In the genomic region with DNA sequence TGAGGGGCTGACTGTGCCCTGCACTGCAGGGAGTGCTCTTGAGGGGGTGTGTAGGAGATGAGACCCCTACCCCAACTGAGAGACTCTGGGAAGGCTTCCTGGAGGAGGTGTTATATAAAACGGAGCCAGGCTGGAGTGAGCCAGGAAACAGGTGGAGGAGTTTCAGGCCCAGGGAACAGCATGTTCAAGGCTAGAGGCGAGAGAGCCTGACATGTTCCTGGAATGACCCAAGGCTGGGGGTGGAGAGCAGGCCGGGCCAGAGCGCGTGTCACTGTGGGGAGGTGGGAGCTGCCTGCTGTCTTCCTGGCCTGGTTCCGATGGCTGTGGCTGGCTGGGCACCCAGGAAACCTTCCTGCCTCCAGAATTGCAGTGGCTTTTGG, we compare ENCODE assay signal across 10 cellular contexts. TPM values are rescaled to one million over a fixed set of nuclear protein-coding genes. Genes with fewer than 3 reads are reported as not detected.
A peak's percentile ranks its signal among the peaks of the same experiment; 100 is the strongest.
DNase-seq lines count a peak whose midpoint lies in the region; ATAC-seq, FAIRE-seq and TF ChIP-seq lines count a peak whose summit lies in the region.
"Had no signal": no experiment of that assay in that cellular context is flagged by ENCODE, and none has a peak within 500 bp of the region (broad histone marks: within the 10 kb centered on the region; RNA-seq: fewer than 3 reads in every experiment).

No MANE protein-coding gene starts in this region.

- POLR2A ChIA-PET in AG04450 (lab: Yijun Ruan, JAX), result no interaction called here
- POLR2A ChIA-PET in WTC11 (lab: Charles Lee), result interaction anchor here (0.6 kb wide), 1 partner anchor 25 kb away, joined by 3 read pairs; no protein-coding TSS in a partner anchor
- POLR2A ChIA-PET in naive thymus-derived CD8-positive, alpha-beta T cell (lab: Charles Lee), result no interaction called here
- POLR2A ChIA-PET in HEK293T (lab: Yijun Ruan, JAX), result no interaction called here

- H3K4me1 Mint-ChIP-seq in WTC11 (no peaks in the 10 kb centered on the region), glutamatergic neuron (ENCODE audit: low read depth, unreplicated experiment) (peaks cover 21% of the 10 kb centered on the region)
- peaks cover 5 to 29% (median 14%) of the 10 kb centered on the region in 4 donors for H3K4me1 Mint-ChIP-seq in naive thymus-derived CD8-positive, alpha-beta T cell

- H3K36me3 Mint-ChIP-seq in WTC11 (no peaks in the 10 kb centered on the region), glutamatergic neuron (ENCODE audit: unreplicated experiment) (no peaks in the 10 kb centered on the region)
- no peaks in the 10 kb centered on the region for H3K36me3 Mint-ChIP-seq in naive thymus-derived CD8-positive, alpha-beta T cell
- H3K36me3 Mint-ChIP-seq: activated naive CD4-positive, alpha-beta T cell treated with anti-CD3 and anti-CD28 coated beads, Interleukin-2, amount 50 U/mL, for 72 hours had no signal

- ATAC-seq in WTC11, result no peak
- ATAC-seq in naive thymus-derived CD8-positive, alpha-beta T cell, result no peak
- ATAC-seq: activated naive CD4-positive, alpha-beta T cell treated with anti-CD3 and anti-CD28 coated beads, Interleukin-2, amount 50 U/mL, for 72 hours had no signal

- H3K79me2 ChIP-seq in osteoblast (ENCODE audit: insufficient read depth, low read length), result peaks cover 98% of the 10 kb centered on the region

- TF ChIP-seq CTCF in AG04450 (IDR thresholded peaks at IDR 0.05; ENCODE audit: low read depth, low read length), result no peak
- no peak for TF ChIP-seq CTCF in WTC11 (IDR thresholded peaks at IDR 0.05)
- no peak for TF ChIP-seq CTCF in glutamatergic neuron (IDR thresholded peaks at IDR 0.05; ENCODE audit: partially characterized antibody, unreplicated experiment)
- no peak for TF ChIP-seq CTCF in osteoblast (IDR thresholded peaks at IDR 0.05; ENCODE audit: extremely low read depth, low read depth, low read length)

- no peak for DNase-seq in AG04450 (ENCODE audit: low read depth, low spot score)
- DNase-seq in WTC11 (ENCODE audit: low spot score), result no peak
- DNase-seq in glutamatergic neuron, result no peak
- DNase-seq in osteoblast (ENCODE audit: insufficient read length, low spot score, missing footprints), result no peak
- DNase-seq in GM19239 (ENCODE audit: insufficient read length, low spot score), result no peak
- DNase-seq in naive thymus-derived CD8-positive, alpha-beta T cell, result no peak
- DNase-seq in SIG-M5 (lab: John Stamatoyannopoulos, UW), result no peak
- no peak for DNase-seq in HEK293T (ENCODE audit: extremely low spot score)
- DNase-seq: AML-193 had no signal

- H3K27ac Mint-ChIP-seq in WTC11, result peak overlapping the region; percentile 90
- peak overlapping the region; percentile 84 for H3K27ac Mint-ChIP-seq in glutamatergic neuron (ENCODE audit: unreplicated experiment)
- peak overlapping the region in 1 of 10 donors; percentile 52 for H3K27ac Mint-ChIP-seq in naive thymus-derived CD8-positive, alpha-beta T cell
- H3K27ac Mint-ChIP-seq: activated naive CD4-positive, alpha-beta T cell treated with anti-CD3 and anti-CD28 coated beads, Interleukin-2, amount 50 U/mL, for 72 hours had no signal

- H3K27me3 ChIP-seq in AG04450 (ENCODE audit: control insufficient read depth, insufficient read depth, low read length), result no peaks in the 10 kb centered on the region
- no peaks in the 10 kb centered on the region for H3K27me3 ChIP-seq in osteoblast (ENCODE audit: insufficient read depth, low read length)

- H3K9me3 ChIP-seq in AG04450 (ENCODE audit: control insufficient read depth, insufficient read depth, low read length) (no peaks in the 10 kb centered on the region; the same call in 1 of the 2 replicates), osteoblast (ENCODE audit: low read depth, low read length) (no peaks in the 10 kb centered on the region)

- H3K4me3 ChIP-seq in AG04450 (ENCODE audit: low read depth, low read length), result no peak overlapping the region
- H3K4me3 ChIP-seq in osteoblast (ENCODE audit: insufficient read depth, low read length), result no peak overlapping the region

- H4K20me1 ChIP-seq in osteoblast (ENCODE audit: insufficient read depth, low read length), result peaks cover 90% of the 10 kb centered on the region

- CTCF ChIA-PET in AG04450 (lab: Charles Lee), result no interaction called here
- CTCF ChIA-PET in WTC11 (lab: Charles Lee), result no interaction called here
- CTCF ChIA-PET in HEK293T (lab: Yijun Ruan, JAX), result no interaction called here

- H3K27ac ChIP-seq in AG04450 (ENCODE audit: low read depth, low read length) (peak overlapping the region; percentile 21), osteoblast (ENCODE audit: low read depth, low read length) (peak overlapping the region; percentile 45)

- H3K9me3 Mint-ChIP-seq in WTC11, result no peaks in the 10 kb centered on the region
- H3K9me3 Mint-ChIP-seq in glutamatergic neuron (ENCODE audit: unreplicated experiment), result peaks cover 3% of the 10 kb centered on the region
- no peaks in the 10 kb centered on the region for H3K9me3 Mint-ChIP-seq in naive thymus-derived CD8-positive, alpha-beta T cell
- H3K9me3 Mint-ChIP-seq: activated naive CD4-positive, alpha-beta T cell treated with anti-CD3 and anti-CD28 coated beads, Interleukin-2, amount 50 U/mL, for 72 hours had no signal

- H3K4me3 Mint-ChIP-seq in WTC11 (no peak overlapping the region), glutamatergic neuron (ENCODE audit: unreplicated experiment) (no peak overlapping the region)
- peak overlapping the region in 1 of 10 donors; percentile 63 for H3K4me3 Mint-ChIP-seq in naive thymus-derived CD8-positive, alpha-beta T cell

- H3K4me2 ChIP-seq in osteoblast (ENCODE audit: insufficient read depth, low read length), result no peak overlapping the region

- H3K4me1 ChIP-seq in osteoblast (ENCODE audit: insufficient read depth, low read length), result peaks cover 38% of the 10 kb centered on the region

- FAIRE-seq in GM19239 (lab: Jason Lieb, UNC), result no peak

- H3K27me3 Mint-ChIP-seq in WTC11 (ENCODE audit: low read depth) (no peaks in the 10 kb centered on the region), glutamatergic neuron (ENCODE audit: unreplicated experiment) (peaks cover 4% of the 10 kb centered on the region)
- H3K27me3 Mint-ChIP-seq in naive thymus-derived CD8-positive, alpha-beta T cell, result no peaks in the 10 kb centered on the region

- H3K36me3 ChIP-seq in osteoblast (ENCODE audit: insufficient read depth, low read length), result no peaks in the 10 kb centered on the region

- no peak overlapping the region for H2AFZ ChIP-seq in osteoblast (ENCODE audit: low read length)

TF ChIP-seq in WTC11, 78 proteins besides CTCF, POLR2A, EP300 and RAD21 (continues in another document):
- TF ChIP-seq GTF2I (CRISPR knock-in tag; conservative IDR thresholded peaks at IDR 0.05) (no peak), STAT6 (CRISPR knock-in tag; conservative IDR thresholded peaks at IDR 0.05; ENCODE audit: low read depth) (no peak), ZBTB21 (CRISPR knock-in tag; IDR thresholded peaks at IDR 0.05; ENCODE audit: borderline replicate concordance) (no peak), ETV6 (CRISPR knock-in tag; IDR thresholded peaks at IDR 0.05) (no peak), ZNF423 (CRISPR knock-in tag; IDR thresholded peaks at IDR 0.05) (no peak)

TF ChIP-seq in HEK293T, 16 proteins besides CTCF, POLR2A, EP300 and RAD21:
- no peak for TF ChIP-seq L3MBTL2 (conservative IDR thresholded peaks at IDR 0.05)
- no peak for TF ChIP-seq FOXA1 (IDR thresholded peaks at IDR 0.05)
- TF ChIP-seq ZNF384 (IDR thresholded peaks at IDR 0.05), result no peak
- no peak for TF ChIP-seq FOXM1 (IDR thresholded peaks at IDR 0.05; ENCODE audit: borderline replicate concordance)
- no peak for TF ChIP-seq BHLHE40 (IDR thresholded peaks at IDR 0.05; ENCODE audit: borderline replicate concordance)
- no peak for TF ChIP-seq NFRKB (IDR thresholded peaks at IDR 0.05)
- no peak for TF ChIP-seq LEF1 (IDR thresholded peaks at IDR 0.05; ENCODE audit: borderline replicate concordance)
- no peak for TF ChIP-seq HDGF (IDR thresholded peaks at IDR 0.05; ENCODE audit: borderline replicate concordance)
TF ChIP-seq in HEK293T: peak in this region for 0.

RNA-seq across cellular contexts. Expression of gene RXRA, which starts 48.7 kb away (rescaled TPM):
- polyA plus RNA-seq in AG04450 (2011; rRNA removed), result 5.3 and 8.4 TPM in 2 replicates
- polyA minus RNA-seq in AG04450 (2011; rRNA and poly(A)+ RNA removed), result 7.2 and 9.7 TPM in 2 replicates
- total RNA-seq in WTC11 (2021) (24.9 to 27.5 TPM (median 25.0 TPM) in 3 replicates), glutamatergic neuron (ENCODE audit: unreplicated experiment) (20.5 TPM), osteoblast (25.3 and 26.4 TPM in 2 replicates)
- total RNA-seq in naive thymus-derived CD8-positive, alpha-beta T cell, result 1 to 10 TPM; 5.3 to 5.6 TPM
- polyA plus RNA-seq in naive thymus-derived CD8-positive, alpha-beta T cell, result under 1 TPM; 0.18 to 0.75 (median 0.27) TPM
